Comparison of ENCODE assay signal across 8 cellular contexts in the genomic region with DNA sequence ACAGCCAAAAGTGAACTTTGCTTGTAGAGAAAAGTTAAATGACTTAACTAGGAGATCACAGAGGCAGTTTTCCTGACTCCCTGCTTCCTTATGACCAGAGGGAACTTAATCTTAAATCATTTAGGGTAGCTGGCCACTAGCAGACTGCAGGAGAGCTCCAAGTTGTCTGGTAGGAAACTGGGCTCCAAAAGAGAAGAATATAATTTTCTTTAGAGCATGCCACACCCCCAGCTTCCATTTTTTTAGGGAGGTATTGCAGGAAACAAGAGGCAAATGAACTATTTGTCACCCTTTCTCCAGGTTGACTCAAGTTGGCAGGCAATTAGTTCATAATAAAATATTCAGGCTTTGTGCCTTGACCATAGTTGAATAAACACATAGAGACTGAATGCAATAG. TPM values are rescaled to one million over a fixed set of nuclear protein-coding genes. Genes with fewer than 3 reads are reported as not detected.
DNase-seq lines count a peak whose midpoint lies in the region; ATAC-seq and TF ChIP-seq lines count a peak whose summit lies in the region.

No MANE protein-coding gene starts in this region.

- no peaks in the 10 kb centered on the region for H3K27me3 Mint-ChIP-seq in activated CD8-positive, alpha-beta T cell treated with anti-CD3 and anti-CD28 coated beads for 36 hours

- CTCF ChIA-PET in activated CD8-positive, alpha-beta T cell treated with anti-CD3 and anti-CD28 coated beads for 36 hours (lab: Charles Lee), result no interaction called here

- ATAC-seq in activated CD8-positive, alpha-beta T cell treated with anti-CD3 and anti-CD28 coated beads for 36 hours, result no peak
- ATAC-seq in GM18511 (IDR thresholded peaks at IDR 0.05; ENCODE audit: unreplicated experiment) (no peak), GM21723 (IDR thresholded peaks at IDR 0.05; ENCODE audit: unreplicated experiment) (no peak)

- H3K4me3 ChIP-seq in iPS-18a (ENCODE audit: low read length) (peak overlapping the region; percentile 88), stomach smooth muscle (ENCODE audit: low read length in 2 of 2) (peak overlapping the region; percentile 83 to 97)

- no peaks in the 10 kb centered on the region for H3K9me3 ChIP-seq in iPS-18a (ENCODE audit: control insufficient read depth, low read depth, low read length)
- H3K9me3 ChIP-seq in stomach smooth muscle (ENCODE audit: control insufficient read depth in 2 of 2, low read length in 2 of 2), result no peaks in the 10 kb centered on the region

- H3K27me3 ChIP-seq in iPS-18a (ENCODE audit: control insufficient read depth, insufficient read depth, low read length), result no peaks in the 10 kb centered on the region
- H3K27me3 ChIP-seq in stomach smooth muscle (ENCODE audit: control insufficient read depth in 1 of 2, insufficient read depth in 2 of 2, low read length in 2 of 2), result no peaks in the 10 kb centered on the region

- no peak overlapping the region for H3K27ac ChIP-seq in iPS-18a (ENCODE audit: low read length)
- H3K27ac ChIP-seq in stomach smooth muscle (ENCODE audit: low read length), result peak overlapping the region; percentile 68

- in situ Hi-C loops in GM13976 (cut with MboI; ENCODE audit: low sequenced_read_pairs, unreplicated experiment), result loop anchor here (25.0 kb wide), 1 partner anchor 399 kb away; a partner anchor contains a TSS

- peak overlapping the region; percentile 98 for H3K4me3 Mint-ChIP-seq in activated CD8-positive, alpha-beta T cell treated with anti-CD3 and anti-CD28 coated beads for 36 hours

- peaks cover 33% of the 10 kb centered on the region for H3K4me1 Mint-ChIP-seq in activated CD8-positive, alpha-beta T cell treated with anti-CD3 and anti-CD28 coated beads for 36 hours (ENCODE audit: low read depth)

- peaks cover 15% of the 10 kb centered on the region for H3K4me1 ChIP-seq in iPS-18a (ENCODE audit: control insufficient read depth, low read depth, low read length)
- peaks cover 11% of the 10 kb centered on the region for H3K4me1 ChIP-seq in stomach smooth muscle (ENCODE audit: control insufficient read depth, insufficient read depth, low read length)

- POLR2A ChIA-PET in activated CD8-positive, alpha-beta T cell treated with anti-CD3 and anti-CD28 coated beads for 36 hours (lab: Charles Lee), result no interaction called here

- intact Hi-C loops in activated CD8-positive, alpha-beta T cell treated with anti-CD3 and anti-CD28 coated beads for 36 hours (cut with micrococcal nuclease), result no loop called here

- H3K9ac ChIP-seq in iPS-18a (ENCODE audit: low read length) (peak overlapping the region; percentile 80), stomach smooth muscle (ENCODE audit: low read length in 2 of 2) (peak overlapping the region; percentile 90 to 91)

- DNase-seq in NCI-H1105 (lab: John Stamatoyannopoulos, UW) (peak; percentile 13), NCI-H1105 treated with DMSO at 0.1 percent for 48 hours (lab: John Stamatoyannopoulos, UW) (no peak), GM13976 (ENCODE audit: low spot score) (no peak)
- DNase-seq in activated CD8-positive, alpha-beta T cell treated with anti-CD3 and anti-CD28 coated beads for 36 hours, result no peak

- no peak for TF ChIP-seq CTCF in activated CD8-positive, alpha-beta T cell treated with anti-CD3 and anti-CD28 coated beads for 36 hours (IDR thresholded peaks at IDR 0.05)
- no peak for TF ChIP-seq CTCF in GM13976 (IDR thresholded peaks at IDR 0.05; ENCODE audit: borderline replicate concordance, control extremely low read depth, extremely low read depth, insufficient read depth, missing control alignments)

- no peaks in the 10 kb centered on the region for H3K9me3 Mint-ChIP-seq in activated CD8-positive, alpha-beta T cell treated with anti-CD3 and anti-CD28 coated beads for 36 hours

- H3K36me3 Mint-ChIP-seq in activated CD8-positive, alpha-beta T cell treated with anti-CD3 and anti-CD28 coated beads for 36 hours (ENCODE audit: low read depth), result peaks cover 27% of the 10 kb centered on the region

- peak overlapping the region; percentile 91 for H3K27ac Mint-ChIP-seq in activated CD8-positive, alpha-beta T cell treated with anti-CD3 and anti-CD28 coated beads for 36 hours

- H3K36me3 ChIP-seq in iPS-18a (ENCODE audit: control insufficient read depth, low read depth, low read length), result peaks cover 7% of the 10 kb centered on the region
- H3K36me3 ChIP-seq in stomach smooth muscle (ENCODE audit: control insufficient read depth in 2 of 2, insufficient read depth in 2 of 2, low read length in 2 of 2), result peaks cover 3% of the 10 kb centered on the region in 2 donors

RNA-seq across cellular contexts. Expression of a gene that starts 2.6 kb away (rescaled TPM):
- total RNA-seq in activated CD8-positive, alpha-beta T cell treated with anti-CD3 and anti-CD28 coated beads for 36 hours, result 10 to 100 TPM; 19.4 to 20.4 TPM

RNA-seq across cellular contexts. Expression of a gene that starts 2.9 kb away (rescaled TPM):
- total RNA-seq in activated CD8-positive, alpha-beta T cell treated with anti-CD3 and anti-CD28 coated beads for 36 hours, result 10 to 100 TPM; 22.3 to 23.2 TPM
